In the genomic region with DNA sequence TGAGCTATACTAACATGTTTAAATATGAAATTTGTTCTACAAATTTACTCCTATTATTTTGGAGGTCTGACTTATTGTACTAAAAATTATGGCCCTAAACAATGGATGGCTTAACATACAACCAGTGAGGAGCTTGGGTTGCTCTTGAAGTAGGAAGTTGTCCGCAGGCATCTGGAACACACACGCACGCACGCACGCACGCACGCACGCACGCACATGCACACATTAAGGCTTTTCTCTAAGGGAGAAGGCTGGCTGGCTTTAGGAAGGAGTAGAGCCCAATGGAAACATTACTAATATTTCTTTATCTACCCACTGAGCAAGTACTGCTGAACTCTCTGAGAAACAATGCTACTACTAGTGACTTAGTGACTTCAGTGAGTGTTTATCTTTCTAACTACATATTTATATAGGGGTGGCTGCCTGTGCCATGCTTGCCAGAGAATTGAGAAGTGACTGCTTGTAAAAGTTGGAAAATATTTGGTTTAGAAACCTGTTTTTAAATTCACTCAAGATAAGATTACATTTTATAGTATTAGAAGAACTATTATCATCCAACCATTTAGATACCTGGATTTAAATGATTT, we compare ENCODE assay signal across 27 cellular contexts. TPM values are rescaled to one million over a fixed set of nuclear protein-coding genes. Genes with fewer than 3 reads are reported as not detected.
DNase-seq lines count a peak whose midpoint lies in the region; ATAC-seq and TF ChIP-seq lines count a peak whose summit lies in the region.
"Had no signal": no experiment of that assay in that cellular context is flagged by ENCODE, and none has a peak within 500 bp of the region (broad histone marks: within the 10 kb centered on the region; RNA-seq: fewer than 3 reads in every experiment).

No MANE protein-coding gene starts in this region.

- CTCF ChIA-PET in Panc1 (lab: Charles Lee), result no interaction called here

- H2AFZ ChIP-seq in GM23248 (no peak overlapping the region), hepatocyte (no peak overlapping the region)

- in situ Hi-C loops in GM23248 (cut with MboI), result no loop called here
- in situ Hi-C loops in Panc1 (cut with HindIII; ENCODE audit: low pct_unique_long_range_greater_than_20kb, low sequenced_read_pairs), result no loop called here

- no peak overlapping the region for H3K9ac ChIP-seq in GM23248
- H3K9ac ChIP-seq: BLaER1 treated with 17β-estradiol and CSF1 and Interleukin-3, amounts not matched to agents 10 nM and 100 nM had no signal

- H3K36me3 ChIP-seq in GM23248 (ENCODE audit: low read depth) (no peaks in the 10 kb centered on the region), Panc1 (ENCODE audit: control insufficient read depth, insufficient read depth, low read length) (no peaks in the 10 kb centered on the region), hepatocyte (replicated peaks; ENCODE audit: insufficient read depth, low read depth) (no peaks in the 10 kb centered on the region), prostate gland (no peaks in the 10 kb centered on the region)
- H3K36me3 ChIP-seq: BLaER1 treated with 17β-estradiol and CSF1 and Interleukin-3, amounts not matched to agents 10 nM and 100 nM; HAP-1 had no signal

- peak overlapping the region; percentile 46; the same call in 1 of the 2 replicates for H3K27ac ChIP-seq in GM23248
- H3K27ac ChIP-seq in Panc1 (ENCODE audit: low read length), result peak overlapping the region; percentile 45; the same call in 1 of the 2 replicates
- H3K27ac ChIP-seq in hepatocyte, result peak overlapping the region; percentile 11
- peak overlapping the region; percentile 25 to 54 for H3K27ac ChIP-seq in prostate gland
- H3K27ac ChIP-seq: BLaER1 treated with 17β-estradiol and CSF1 and Interleukin-3, amounts not matched to agents 10 nM and 100 nM; HL-60; RWPE1; SK-N-MC had no signal

- ATAC-seq in Panc1, result no peak
- ATAC-seq in GM21447 (IDR thresholded peaks at IDR 0.05; ENCODE audit: unreplicated experiment), result no peak
- ATAC-seq in HG02884 (IDR thresholded peaks at IDR 0.05; ENCODE audit: unreplicated experiment), result no peak

- peaks cover 52% of the 10 kb centered on the region for H3F3A ChIP-seq in GM23248 (ENCODE audit: insufficient read depth)

- no peaks in the 10 kb centered on the region for H3K27me3 ChIP-seq in GM23248 (replicated peaks; ENCODE audit: insufficient read depth)
- H3K27me3 ChIP-seq in Panc1 (ENCODE audit: control insufficient read depth, insufficient read depth, low read length), result no peaks in the 10 kb centered on the region
- no peaks in the 10 kb centered on the region for H3K27me3 ChIP-seq in hepatocyte
- H3K27me3 ChIP-seq in prostate gland (replicated peaks; ENCODE audit: insufficient read depth), result no peaks in the 10 kb centered on the region

- H3K4me3 ChIP-seq in GM23248 (no peak overlapping the region), Panc1 (ENCODE audit: low read depth in 2 of 2, low read length in 2 of 2) (no peak overlapping the region), hepatocyte (no peak overlapping the region), prostate gland (no peak overlapping the region)
- H3K4me3 ChIP-seq: BLaER1 treated with 17β-estradiol and CSF1 and Interleukin-3, amounts not matched to agents 10 nM and 100 nM; HAP-1; SK-N-MC had no signal

- no TSS peak for BruUV-seq in Panc1 (replicated peaks; lab: Mats Ljungman, UMichigan)

- no peaks in the 10 kb centered on the region for H4K20me1 ChIP-seq in GM23248 (ENCODE audit: insufficient read depth)
- no peaks in the 10 kb centered on the region for H4K20me1 ChIP-seq in hepatocyte (ENCODE audit: insufficient read depth, poor library complexity, severe bottlenecking)
- H4K20me1 ChIP-seq: BLaER1 treated with 17β-estradiol and CSF1 and Interleukin-3, amounts not matched to agents 10 nM and 100 nM had no signal

- WGBS in GM23248 (ENCODE audit: low coverage in 1 of 2, low lambda C conversion rate in 2 of 2, missing lambda C conversion rate in 2 of 2), 2 experiments, result 91 to 95% methylated on average over 9 of the region's 9 CpGs
- WGBS in hepatocyte (ENCODE audit: low lambda C conversion rate, missing lambda C conversion rate), result 70% methylated on average over 9 of the region's 9 CpGs
- 68% methylated on average over 9 of the region's 9 CpGs for WGBS in prostate gland

- TF ChIP-seq POLR2A in prostate gland (IDR thresholded peaks at IDR 0.05), result no peak

- DNase-seq in GM23248 (no peak), Panc1 (ENCODE audit: low read depth, low spot score) (no peak), hepatocyte (ENCODE audit: low spot score) (peak; percentile 32), prostate gland (ENCODE audit: low spot score) (peak; percentile 41), KG1 (lab: John Stamatoyannopoulos, UW) (no peak), GM19238 (ENCODE audit: insufficient read length, low spot score) (no peak)
- DNase-seq: CD4-positive, alpha-beta memory T cell; COR-L47; DMS53; GOT3; Kasumi-1; MV-4-11; NCI-H1105; NCI-H1436 treated with DMSO at 0.1 percent for 48 hours; NCI-H187 treated with DMSO at 0.1 percent for 48 hours; NCI-H446 treated with DMSO at 0.1 percent for 48 hours; NCI-H526; NCI-H82; NK-92 treated with Interleukin-12 subunit alpha and Interleukin-12 subunit beta, amount 100 ng/mL, for 24 hours; SIG-M5 had no signal

- H3K9me2 ChIP-seq in GM23248 (ENCODE audit: insufficient read depth) (no peaks in the 10 kb centered on the region), hepatocyte (replicated peaks; ENCODE audit: insufficient read depth) (no peaks in the 10 kb centered on the region)

- H3K4me1 ChIP-seq in GM23248 (ENCODE audit: insufficient read depth) (peaks cover 44% of the 10 kb centered on the region), Panc1 (ENCODE audit: control insufficient read depth, insufficient read depth, low read length) (peaks cover 34% of the 10 kb centered on the region), hepatocyte (ENCODE audit: insufficient read depth) (no peaks in the 10 kb centered on the region), prostate gland (replicated peaks) (peaks cover 5% of the 10 kb centered on the region)
- H3K4me1 ChIP-seq: BLaER1 treated with 17β-estradiol and CSF1 and Interleukin-3, amounts not matched to agents 10 nM and 100 nM; HAP-1 had no signal

- no peak overlapping the region for H3K4me2 ChIP-seq in GM23248 (ENCODE audit: unreplicated experiment)
- H3K4me2 ChIP-seq in hepatocyte, result no peak overlapping the region
- H3K4me2 ChIP-seq: BLaER1 treated with 17β-estradiol and CSF1 and Interleukin-3, amounts not matched to agents 10 nM and 100 nM had no signal

- intact Hi-C loops in Panc1 (cut with micrococcal nuclease; ENCODE audit: unreplicated experiment) (no loop called here), prostate gland (cut with DNase I) (no loop called here)

- no peaks in the 10 kb centered on the region for H3K9me3 ChIP-seq in GM23248 (ENCODE audit: low read depth)
- H3K9me3 ChIP-seq in Panc1 (ENCODE audit: control insufficient read depth, insufficient read depth, low read depth, low read length), result no peaks in the 10 kb centered on the region
- H3K9me3 ChIP-seq in hepatocyte (ENCODE audit: low read depth), result no peaks in the 10 kb centered on the region
- no peaks in the 10 kb centered on the region for H3K9me3 ChIP-seq in prostate gland
- H3K9me3 ChIP-seq: BLaER1 treated with 17β-estradiol and CSF1 and Interleukin-3, amounts not matched to agents 10 nM and 100 nM; HAP-1 had no signal

- H3K79me2 ChIP-seq in GM23248 (ENCODE audit: insufficient read depth) (peaks cover 9% of the 10 kb centered on the region; the same call in 1 of the 2 replicates), hepatocyte (no peaks in the 10 kb centered on the region)

- no peak for TF ChIP-seq CTCF in Panc1 (IDR thresholded peaks at IDR 0.05)
- TF ChIP-seq CTCF in hepatocyte (IDR thresholded peaks at IDR 0.05; ENCODE audit: poor library complexity), result no peak
- no peak for TF ChIP-seq CTCF in prostate gland (IDR thresholded peaks at IDR 0.05)

- POLR2A ChIA-PET in Panc1 (lab: Charles Lee), result interaction anchor here (0.6 kb wide), 1 partner anchor 369 kb away, joined by 5 read pairs; no protein-coding TSS in a partner anchor

RNA-seq across cellular contexts. Expression of gene ARHGAP29, which starts 16.2 kb away (rescaled TPM):
- 114 and 120 TPM in 2 replicates for total RNA-seq in GM23248 (2014; rRNA removed; shearing (Covaris generic))
- 145 and 152 TPM in 2 replicates for polyA plus RNA-seq in GM23248 (2016; fragmentation: Nextera tagmentation; extraction: Ambion mirVana)
- total RNA-seq in Panc1 (2021; ENCODE audit: unreplicated experiment), result 197 TPM
- polyA plus RNA-seq in Panc1 (2012; ENCODE audit: insufficient read length), result 64.8 TPM
- 22.3 and 22.4 TPM in 2 replicates for total RNA-seq in hepatocyte
- 9.6 and 22.3 TPM in 2 replicates for polyA plus RNA-seq in hepatocyte
- total RNA-seq in prostate gland, result 10 to 100 TPM; 27.8 to 32.9 TPM
- total RNA-seq: CD4-positive, alpha-beta memory T cell had no signal
- polyA plus RNA-seq: CD4-positive, alpha-beta memory T cell had no signal

Comparison
In these comparisons a context has a peak if more than half of its experiments do, and no peak if none do; other contexts are left out.
1. DNase-seq: peak in hepatocyte (single experiment) and prostate gland (single experiment); none in GM23248 (single experiment), Panc1 (single experiment), KG1 (single experiment) and GM19238 (single experiment).
2. Peak in every context shown above with its lines, with median percentiles within 50 percentile points of each other: H3K27ac ChIP-seq.